In the genomic region with DNA sequence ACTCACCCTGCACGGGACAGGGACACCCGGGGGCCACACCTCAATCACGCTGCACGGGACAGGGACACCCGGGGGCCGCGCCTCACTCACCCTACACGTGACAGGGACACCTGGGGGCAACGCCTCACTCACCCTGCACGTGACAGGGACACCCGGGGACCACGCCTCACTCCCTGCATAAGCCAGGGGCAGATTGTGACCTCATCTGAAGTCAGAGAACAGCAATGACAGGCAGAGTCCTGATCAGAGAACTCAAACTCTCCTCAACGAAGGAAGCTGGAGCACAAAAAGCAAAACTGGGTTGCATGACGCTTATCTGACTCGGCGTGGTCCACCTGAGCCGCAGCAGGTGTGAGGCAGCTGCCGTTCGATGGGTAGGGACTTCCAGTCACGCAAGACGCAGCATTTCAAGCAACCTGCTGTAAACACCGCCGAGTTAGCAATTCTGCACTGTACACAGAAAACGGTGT, we compare ENCODE assay signal across 2 cellular contexts.
A peak's percentile ranks its signal among the peaks of the same experiment; 100 is the strongest.
TF ChIP-seq lines count a peak whose summit lies in the region.

No MANE protein-coding gene starts in this region.

TF ChIP-seq in GM12878, 131 proteins besides CTCF, POLR2A, EP300 and RAD21:
- TF ChIP-seq TCF12 (IDR thresholded peaks at IDR 0.05; ENCODE audit: low read depth, low read length): peak; percentile 53; the same call in 1 of the 2 replicates
- TF ChIP-seq RB1 (IDR thresholded peaks at IDR 0.05; ENCODE audit: borderline replicate concordance): no peak
- TF ChIP-seq BHLHE40 (IDR thresholded peaks at IDR 0.05; ENCODE audit: borderline replicate concordance in 1 of 2, low read depth in 2 of 2, low read length in 1 of 2): peak in 1 of 2 experiments; percentile 13; a peak in 1 of 4 replicates

TF ChIP-seq in GM23338, 12 proteins besides CTCF, POLR2A, EP300 and RAD21:
- TF ChIP-seq EZH2phosphoT487 (IDR thresholded peaks at IDR 0.05; ENCODE audit: unreplicated experiment): no peak
- no peak for TF ChIP-seq NANOG (IDR thresholded peaks at IDR 0.05; ENCODE audit: borderline replicate concordance)
- TF ChIP-seq CREB1 (CRISPR knock-in tag; IDR thresholded peaks at IDR 0.05; ENCODE audit: low read depth): no peak
- TF ChIP-seq JUNB (IDR thresholded peaks at IDR 0.05; ENCODE audit: unreplicated experiment): no peak
- no peak for TF ChIP-seq POLR2AphosphoS5 (IDR thresholded peaks at IDR 0.05; ENCODE audit: low read depth)
- TF ChIP-seq, protein P1, sequence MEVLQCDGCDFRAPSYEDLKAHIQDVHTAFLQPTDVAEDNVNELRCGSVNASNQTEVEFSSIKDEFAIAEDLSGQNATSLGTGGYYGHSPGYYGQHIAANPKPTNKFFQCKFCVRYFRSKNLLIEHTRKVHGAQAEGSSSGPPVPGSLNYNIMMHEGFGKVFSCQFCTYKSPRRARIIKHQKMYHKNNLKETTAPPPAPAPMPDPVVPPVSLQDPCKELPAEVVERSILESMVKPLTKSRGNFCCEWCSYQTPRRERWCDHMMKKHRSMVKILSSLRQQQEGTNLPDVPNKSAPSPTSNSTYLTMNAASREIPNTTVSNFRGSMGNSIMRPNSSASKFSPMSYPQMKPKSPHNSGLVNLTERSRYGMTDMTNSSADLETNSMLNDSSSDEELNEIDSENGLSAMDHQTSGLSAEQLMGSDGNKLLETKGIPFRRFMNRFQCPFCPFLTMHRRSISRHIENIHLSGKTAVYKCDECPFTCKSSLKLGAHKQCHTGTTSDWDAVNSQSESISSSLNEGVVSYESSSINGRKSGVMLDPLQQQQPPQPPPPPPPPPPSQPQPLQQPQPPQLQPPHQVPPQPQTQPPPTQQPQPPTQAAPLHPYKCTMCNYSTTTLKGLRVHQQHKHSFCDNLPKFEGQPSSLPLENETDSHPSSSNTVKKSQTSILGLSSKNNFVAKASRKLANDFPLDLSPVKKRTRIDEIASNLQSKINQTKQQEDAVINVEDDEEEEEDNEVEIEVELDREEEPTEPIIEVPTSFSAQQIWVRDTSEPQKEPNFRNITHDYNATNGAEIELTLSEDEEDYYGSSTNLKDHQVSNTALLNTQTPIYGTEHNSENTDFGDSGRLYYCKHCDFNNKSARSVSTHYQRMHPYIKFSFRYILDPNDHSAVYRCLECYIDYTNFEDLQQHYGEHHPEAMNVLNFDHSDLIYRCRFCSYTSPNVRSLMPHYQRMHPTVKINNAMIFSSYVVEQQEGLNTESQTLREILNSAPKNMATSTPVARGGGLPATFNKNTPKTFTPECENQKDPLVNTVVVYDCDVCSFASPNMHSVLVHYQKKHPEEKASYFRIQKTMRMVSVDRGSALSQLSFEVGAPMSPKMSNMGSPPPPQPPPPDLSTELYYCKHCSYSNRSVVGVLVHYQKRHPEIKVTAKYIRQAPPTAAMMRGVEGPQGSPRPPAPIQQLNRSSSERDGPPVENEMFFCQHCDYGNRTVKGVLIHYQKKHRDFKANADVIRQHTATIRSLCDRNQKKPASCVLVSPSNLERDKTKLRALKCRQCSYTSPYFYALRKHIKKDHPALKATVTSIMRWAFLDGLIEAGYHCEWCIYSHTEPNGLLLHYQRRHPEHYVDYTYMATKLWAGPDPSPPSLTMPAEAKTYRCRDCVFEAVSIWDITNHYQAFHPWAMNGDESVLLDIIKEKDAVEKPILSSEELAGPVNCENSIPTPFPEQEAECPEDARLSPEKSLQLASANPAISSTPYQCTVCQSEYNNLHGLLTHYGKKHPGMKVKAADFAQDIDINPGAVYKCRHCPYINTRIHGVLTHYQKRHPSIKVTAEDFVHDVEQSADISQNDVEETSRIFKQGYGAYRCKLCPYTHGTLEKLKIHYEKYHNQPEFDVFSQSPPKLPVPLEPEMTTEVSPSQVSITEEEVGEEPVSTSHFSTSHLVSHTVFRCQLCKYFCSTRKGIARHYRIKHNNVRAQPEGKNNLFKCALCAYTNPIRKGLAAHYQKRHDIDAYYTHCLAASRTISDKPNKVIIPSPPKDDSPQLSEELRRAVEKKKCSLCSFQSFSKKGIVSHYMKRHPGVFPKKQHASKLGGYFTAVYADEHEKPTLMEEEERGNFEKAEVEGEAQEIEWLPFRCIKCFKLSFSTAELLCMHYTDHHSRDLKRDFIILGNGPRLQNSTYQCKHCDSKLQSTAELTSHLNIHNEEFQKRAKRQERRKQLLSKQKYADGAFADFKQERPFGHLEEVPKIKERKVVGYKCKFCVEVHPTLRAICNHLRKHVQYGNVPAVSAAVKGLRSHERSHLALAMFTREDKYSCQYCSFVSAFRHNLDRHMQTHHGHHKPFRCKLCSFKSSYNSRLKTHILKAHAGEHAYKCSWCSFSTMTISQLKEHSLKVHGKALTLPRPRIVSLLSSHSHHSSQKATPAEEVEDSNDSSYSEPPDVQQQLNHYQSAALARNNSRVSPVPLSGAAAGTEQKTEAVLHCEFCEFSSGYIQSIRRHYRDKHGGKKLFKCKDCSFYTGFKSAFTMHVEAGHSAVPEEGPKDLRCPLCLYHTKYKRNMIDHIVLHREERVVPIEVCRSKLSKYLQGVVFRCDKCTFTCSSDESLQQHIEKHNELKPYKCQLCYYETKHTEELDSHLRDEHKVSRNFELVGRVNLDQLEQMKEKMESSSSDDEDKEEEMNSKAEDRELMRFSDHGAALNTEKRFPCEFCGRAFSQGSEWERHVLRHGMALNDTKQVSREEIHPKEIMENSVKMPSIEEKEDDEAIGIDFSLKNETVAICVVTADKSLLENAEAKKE (CRISPR knock-in tag; IDR thresholded peaks at IDR 0.05): no peak
- no peak for TF ChIP-seq STAT1 (IDR thresholded peaks at IDR 0.05; ENCODE audit: unreplicated experiment)
- no peak for TF ChIP-seq EZH2 (IDR thresholded peaks at IDR 0.05; ENCODE audit: low read depth, unreplicated experiment)
- TF ChIP-seq, protein P2, sequence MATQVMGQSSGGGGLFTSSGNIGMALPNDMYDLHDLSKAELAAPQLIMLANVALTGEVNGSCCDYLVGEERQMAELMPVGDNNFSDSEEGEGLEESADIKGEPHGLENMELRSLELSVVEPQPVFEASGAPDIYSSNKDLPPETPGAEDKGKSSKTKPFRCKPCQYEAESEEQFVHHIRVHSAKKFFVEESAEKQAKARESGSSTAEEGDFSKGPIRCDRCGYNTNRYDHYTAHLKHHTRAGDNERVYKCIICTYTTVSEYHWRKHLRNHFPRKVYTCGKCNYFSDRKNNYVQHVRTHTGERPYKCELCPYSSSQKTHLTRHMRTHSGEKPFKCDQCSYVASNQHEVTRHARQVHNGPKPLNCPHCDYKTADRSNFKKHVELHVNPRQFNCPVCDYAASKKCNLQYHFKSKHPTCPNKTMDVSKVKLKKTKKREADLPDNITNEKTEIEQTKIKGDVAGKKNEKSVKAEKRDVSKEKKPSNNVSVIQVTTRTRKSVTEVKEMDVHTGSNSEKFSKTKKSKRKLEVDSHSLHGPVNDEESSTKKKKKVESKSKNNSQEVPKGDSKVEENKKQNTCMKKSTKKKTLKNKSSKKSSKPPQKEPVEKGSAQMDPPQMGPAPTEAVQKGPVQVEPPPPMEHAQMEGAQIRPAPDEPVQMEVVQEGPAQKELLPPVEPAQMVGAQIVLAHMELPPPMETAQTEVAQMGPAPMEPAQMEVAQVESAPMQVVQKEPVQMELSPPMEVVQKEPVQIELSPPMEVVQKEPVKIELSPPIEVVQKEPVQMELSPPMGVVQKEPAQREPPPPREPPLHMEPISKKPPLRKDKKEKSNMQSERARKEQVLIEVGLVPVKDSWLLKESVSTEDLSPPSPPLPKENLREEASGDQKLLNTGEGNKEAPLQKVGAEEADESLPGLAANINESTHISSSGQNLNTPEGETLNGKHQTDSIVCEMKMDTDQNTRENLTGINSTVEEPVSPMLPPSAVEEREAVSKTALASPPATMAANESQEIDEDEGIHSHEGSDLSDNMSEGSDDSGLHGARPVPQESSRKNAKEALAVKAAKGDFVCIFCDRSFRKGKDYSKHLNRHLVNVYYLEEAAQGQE (IDR thresholded peaks at IDR 0.05; ENCODE audit: unreplicated experiment): no peak
- TF ChIP-seq ZNF114 (CRISPR knock-in tag; IDR thresholded peaks at IDR 0.05): no peak
- TF ChIP-seq ZNF331 (CRISPR knock-in tag; IDR thresholded peaks at IDR 0.05; ENCODE audit: low read depth): no peak
- no peak for TF ChIP-seq ETS1 (IDR thresholded peaks at IDR 0.05)
